23 cellular contexts compared by ENCODE assay signal in the genomic region with DNA sequence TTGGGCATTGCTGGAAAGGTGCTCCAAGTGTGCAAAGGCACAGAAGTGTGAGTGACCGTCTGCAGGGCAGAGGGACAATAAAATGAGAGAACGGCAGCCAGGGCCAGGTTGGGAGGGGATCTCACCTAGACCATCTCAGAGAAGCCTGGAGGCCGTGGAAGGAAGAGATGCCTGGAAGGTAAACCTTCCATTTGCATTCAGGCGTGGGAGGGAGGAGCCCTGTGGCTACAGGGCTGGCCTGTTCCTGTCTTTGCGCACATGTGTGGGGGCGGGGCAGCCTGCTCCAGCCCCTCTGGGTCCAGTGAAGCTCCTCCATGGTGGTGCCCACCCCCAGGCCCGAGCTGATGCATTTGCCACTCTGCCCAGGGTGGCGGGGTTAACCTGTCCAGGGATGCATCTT.
"Had no signal": no experiment of that assay in that cellular context is flagged by ENCODE, and none has a peak within 500 bp of the region (broad histone marks: within the 10 kb centered on the region; RNA-seq: fewer than 3 reads in every experiment).

No MANE protein-coding gene starts in this region.

- H3K27ac ChIP-seq: HL-60, KMS-11, RWPE1 had no signal

- H3K4me3 ChIP-seq: K562 had no signal

- H3K4me3 Mint-ChIP-seq: IgD-negative memory B cell had no signal

- H3K4me2 ChIP-seq: KMS-11, SK-N-SH had no signal

- H3K4me1 Mint-ChIP-seq: IgD-negative memory B cell had no signal

- H3K36me3 Mint-ChIP-seq: IgD-negative memory B cell had no signal

- H3K9me3 Mint-ChIP-seq: IgD-negative memory B cell had no signal

- FAIRE-seq: HTR-8/SVneo, K562 had no signal

- H3K9ac ChIP-seq: KMS-11, SK-N-SH had no signal

- H3K9me3 ChIP-seq: SK-N-SH had no signal

- DNase-seq: Kasumi-1, MM.1S, NCI-H1105, NCI-H1417, NCI-H1436 treated with DMSO at 0.1 percent for 48 hours, NCI-H1694, NCI-H187 treated with DMSO at 0.1 percent for 48 hours, NCI-H2029 treated with DMSO at 0.1 percent for 48 hours, NCI-H2227 treated with DMSO at 0.1 percent for 48 hours, NCI-H510A, NCI-H524 treated with DMSO at 0.1 percent for 48 hours, NCI-H69, NCI-H774, PC-3, SHP77, SK-N-SH, SW 1271 had no signal
